Comparison of ENCODE assay signal across 25 cellular contexts in genomic region chr5:122138356-122138755, GRCh38. TPM values are rescaled to one million over a fixed set of nuclear protein-coding genes. Genes with fewer than 3 reads are reported as not detected.
"Had no signal": no experiment of that assay in that cellular context is flagged by ENCODE, and none has a peak within 500 bp of the region (broad histone marks: within the 10 kb centered on the region; RNA-seq: fewer than 3 reads in every experiment).

No MANE protein-coding gene starts in this region.

- DNase-seq: KBM-7; NCI-H1092; NCI-H1105 treated with DMSO at 0.1 percent for 48 hours; NCI-H1417 treated with DMSO at 0.1 percent for 48 hours; NCI-H146; NCI-H1694 treated with DMSO at 0.1 percent for 48 hours; NCI-H1930; NCI-H2081; NCI-H2171; NCI-H226; NCI-H446; NCI-H524 treated with DMSO at 0.1 percent for 48 hours; NCI-H69; NCI-H774; NK-92 treated with Interleukin-12 subunit alpha and Interleukin-12 subunit beta, amount 100 ng/mL, for 24 hours; PC-3; SHP77; SK-N-SH; SW 1271 had no signal

- H3K27ac Mint-ChIP-seq: IgD-negative memory B cell had no signal

- H3K4me2 ChIP-seq: SK-N-SH had no signal

- H3K9me3 ChIP-seq: SK-N-SH had no signal

- H3K4me3 Mint-ChIP-seq: IgD-negative memory B cell had no signal

- H3K27ac ChIP-seq: RWPE1 had no signal

- H3K36me3 Mint-ChIP-seq: IgD-negative memory B cell had no signal

- H3K9ac ChIP-seq: SK-N-SH had no signal

- ATAC-seq: HepG2, Panc1, PC-3 had no signal

RNA-seq across cellular contexts. Expression of gene ZNF474, which starts 9.0 kb away (rescaled TPM):
- total RNA-seq: OCI-LY7, SK-MEL-5 had no signal
- polyA plus RNA-seq: HepG2 had no signal
